Comparison of ENCODE assay signal across 1 cellular context in genomic region chrX:47661539-47661938, GRCh38.
TF ChIP-seq lines count a peak whose summit lies in the region.

No MANE protein-coding gene starts in this region.

TF ChIP-seq in K562, 482 proteins besides CTCF, POLR2A, EP300 and RAD21:
- TF ChIP-seq MCM3 (IDR thresholded peaks at IDR 0.05), result no peak
- TF ChIP-seq, protein P1, sequence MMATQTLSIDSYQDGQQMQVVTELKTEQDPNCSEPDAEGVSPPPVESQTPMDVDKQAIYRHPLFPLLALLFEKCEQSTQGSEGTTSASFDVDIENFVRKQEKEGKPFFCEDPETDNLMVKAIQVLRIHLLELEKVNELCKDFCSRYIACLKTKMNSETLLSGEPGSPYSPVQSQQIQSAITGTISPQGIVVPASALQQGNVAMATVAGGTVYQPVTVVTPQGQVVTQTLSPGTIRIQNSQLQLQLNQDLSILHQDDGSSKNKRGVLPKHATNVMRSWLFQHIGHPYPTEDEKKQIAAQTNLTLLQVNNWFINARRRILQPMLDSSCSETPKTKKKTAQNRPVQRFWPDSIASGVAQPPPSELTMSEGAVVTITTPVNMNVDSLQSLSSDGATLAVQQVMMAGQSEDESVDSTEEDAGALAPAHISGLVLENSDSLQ (IDR thresholded peaks at IDR 0.05), result peak; percentile 75
- 0 out of 2 replicates have a peak, but pooled peaks have one; percentile 3 for TF ChIP-seq ZNF584 (CRISPR knock-in tag; IDR thresholded peaks at IDR 0.05; ENCODE audit: low read depth)
- TF ChIP-seq MEIS2 (IDR thresholded peaks at IDR 0.05; ENCODE audit: partially characterized antibody), result peak; percentile 51
